ENCODE assay signal across 10 cellular contexts in the genomic region with DNA sequence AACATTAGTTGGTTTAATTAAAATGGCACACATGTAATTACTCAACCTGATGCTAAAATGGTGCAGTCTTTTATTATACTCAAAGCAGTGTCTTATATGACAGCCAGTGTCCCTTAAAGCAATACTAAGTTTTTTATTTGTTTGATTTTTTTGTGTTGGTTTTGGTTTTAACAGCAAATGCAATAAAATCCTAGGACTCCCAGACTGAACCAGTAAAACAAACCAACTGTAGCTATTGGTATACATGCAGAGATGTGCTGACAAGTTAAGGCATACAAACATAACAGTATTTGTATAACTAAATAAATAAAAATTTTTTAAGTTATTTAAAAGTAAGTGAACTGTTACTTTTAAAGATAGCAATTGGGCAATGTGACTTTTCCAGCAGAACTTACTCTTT.
"Had no signal": no experiment of that assay in that cellular context is flagged by ENCODE, and none has a peak within 500 bp of the region (broad histone marks: within the 10 kb centered on the region; RNA-seq: fewer than 3 reads in every experiment).

No MANE protein-coding gene starts in this region.

- H3K4me3 ChIP-seq: GM23248, HAP-1, K562 had no signal

- H3K9ac ChIP-seq: GM23248 had no signal

- FAIRE-seq: HTR-8/SVneo had no signal

- ATAC-seq: HCT116, K562 had no signal

- H3K9me3 ChIP-seq: HAP-1 had no signal

- DNase-seq: GM23248, GOT3, H7, HFFc6, IMR-90 had no signal

- H3K36me3 ChIP-seq: HAP-1 had no signal

- H3K27ac ChIP-seq: GM23248, HL-60 had no signal

- H2AFZ ChIP-seq: GM23248 had no signal
